ENCODE assay signal across 1 cellular context in genomic region chr2:43484323-43484930, GRCh38.
TF ChIP-seq lines count a peak whose summit lies in the region.

No MANE protein-coding gene starts in this region.

TF ChIP-seq in GM23338, 12 proteins besides CTCF, POLR2A, EP300 and RAD21 (continued from another document):
- TF ChIP-seq REST (IDR thresholded peaks at IDR 0.05; ENCODE audit: unreplicated experiment) (no peak), ZNF331 (CRISPR knock-in tag; IDR thresholded peaks at IDR 0.05; ENCODE audit: low read depth) (no peak)
TF ChIP-seq in GM23338: peak in this region for 0.
